In genomic region chr14:57364659-57365450, GRCh38 we compare ENCODE assay signal across 22 cellular contexts.
"Had no signal": no experiment of that assay in that cellular context is flagged by ENCODE, and none has a peak within 500 bp of the region (broad histone marks: within the 10 kb centered on the region; RNA-seq: fewer than 3 reads in every experiment).

No MANE protein-coding gene starts in this region.

- H3K4me1 ChIP-seq: gastroesophageal sphincter, prostate gland, spleen had no signal

- DNase-seq: activated CD4-positive, alpha-beta T cell treated with anti-CD3 and anti-CD28 coated beads for 4 hours; activated CD8-positive, alpha-beta memory T cell treated with anti-CD3 and anti-CD28 coated beads, Interleukin-2, amount 50 U/mL, for 48 hours; activated CD8-positive, alpha-beta T cell treated with anti-CD3 and anti-CD28 coated beads, Interleukin-2, amount 10 ng/mL, durations not matched to agents 7 days and 5 days; activated naive CD4-positive, alpha-beta T cell treated with Interleukin-2 at 50 U/mL for 16 hours; activated naive CD8-positive, alpha-beta T cell treated with anti-CD3 and anti-CD28 coated beads, Interleukin-2, amount 50 U/mL, for 24 hours; effector CD4-positive, alpha-beta T cell; immature natural killer cell; left cardiac atrium; mucosa of descending colon; naive thymus-derived CD8-positive, alpha-beta T cell; occipital lobe; spleen; stimulated activated CD4-positive, alpha-beta T cell treated with anti-CD3 and anti-CD28 coated beads, Interleukin-2, amount 100 ng/mL, for 24 hours; stimulated activated naive CD4-positive, alpha-beta T cell treated with Interleukin-2 at 50 U/mL for 16 hours; T-helper 1 cell; WERI-Rb-1 had no signal

- ATAC-seq: activated CD8-positive, alpha-beta T cell treated with anti-CD3 and anti-CD28 coated beads, Interleukin-2, amount 10 ng/mL, durations not matched to agents 7 days and 5 days; activated naive CD8-positive, alpha-beta T cell treated with anti-CD3 and anti-CD28 coated beads, Interleukin-2, amount 50 U/mL, for 24 hours; gastroesophageal sphincter; left cardiac atrium; mucosa of descending colon; naive thymus-derived CD8-positive, alpha-beta T cell; sciatic nerve had no signal

- H3K27me3 ChIP-seq: cardiac muscle cell, gastroesophageal sphincter had no signal

- H3K36me3 ChIP-seq: cardiac muscle cell, gastroesophageal sphincter, prostate gland, spleen, WERI-Rb-1 had no signal

- H3K4me3 ChIP-seq: cardiac muscle cell, gastroesophageal sphincter, mucosa of descending colon, prostate gland, spleen had no signal

- H3K27ac ChIP-seq: cardiac muscle cell, epithelial cell of prostate, gastroesophageal sphincter, prostate gland, spleen, WERI-Rb-1 had no signal

- FAIRE-seq: colon had no signal

- H3K9me3 ChIP-seq: gastroesophageal sphincter, mucosa of descending colon, prostate gland, spleen had no signal
